7 cellular contexts compared by ENCODE assay signal in the genomic region with DNA sequence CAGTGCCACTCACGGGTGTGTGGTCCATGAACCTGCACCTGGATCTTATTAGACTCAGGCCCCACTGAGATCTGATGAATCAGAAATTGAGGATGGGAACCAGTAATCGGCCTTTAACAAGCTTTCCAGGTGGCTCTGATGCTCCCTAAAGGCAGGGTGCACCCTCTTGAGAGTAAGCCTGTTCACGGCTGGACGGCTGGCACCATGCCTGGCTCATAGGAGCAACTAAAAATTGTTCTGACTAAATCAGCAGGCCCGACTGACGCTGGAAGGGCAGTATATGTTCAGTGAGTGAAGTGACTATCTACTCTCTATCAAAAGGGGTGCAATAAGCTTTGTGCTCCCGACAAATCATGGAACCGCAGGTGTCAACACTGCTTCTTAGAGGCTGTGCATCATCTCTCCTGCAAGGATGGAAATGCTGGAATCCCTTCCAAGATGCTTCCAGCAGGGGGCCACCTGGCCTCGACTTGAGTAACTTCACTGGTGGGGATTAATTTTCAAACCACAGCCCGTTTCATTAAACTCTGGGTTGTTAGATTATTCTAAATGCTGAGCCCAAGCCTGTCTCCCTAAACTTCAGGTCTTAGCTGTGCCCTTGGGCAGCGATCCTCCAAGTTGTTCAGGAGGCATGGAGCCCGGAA. TPM values are rescaled to one million over a fixed set of nuclear protein-coding genes. Genes with fewer than 3 reads are reported as not detected.
DNase-seq lines count a peak whose midpoint lies in the region; ATAC-seq and TF ChIP-seq lines count a peak whose summit lies in the region.

No MANE protein-coding gene starts in this region.

- H3K36me3 Mint-ChIP-seq in GM23338 (ENCODE audit: low read depth): peaks cover 30% of the 10 kb centered on the region

- ATAC-seq in GM23338: peak; percentile 69

- no peaks in the 10 kb centered on the region for H3K79me2 ChIP-seq in GM23338 (replicated peaks; ENCODE audit: insufficient read depth)
- H3K79me2 ChIP-seq in Karpas-422 (ENCODE audit: low read length): peaks cover 12% of the 10 kb centered on the region

- H3K9me3 Mint-ChIP-seq in GM23338: no peaks in the 10 kb centered on the region

- no peaks in the 10 kb centered on the region for H3K9me3 ChIP-seq in Karpas-422 (ENCODE audit: low read length)

- TF ChIP-seq CTCF in GM23338 (conservative IDR thresholded peaks at IDR 0.05; ENCODE audit: low read depth in 2 of 2) (peak; percentile 64 to 67), fibroblast of pulmonary artery (IDR thresholded peaks at IDR 0.05; ENCODE audit: low read length, missing control alignments) (peak; percentile 77)

- H4K20me1 ChIP-seq in GM23338 (replicated peaks; ENCODE audit: insufficient read depth): peaks cover 5% of the 10 kb centered on the region
- H4K20me1 ChIP-seq in Karpas-422 (ENCODE audit: insufficient read depth, low read depth, low read length): no peaks in the 10 kb centered on the region

- DNase-seq in GM23338 (ENCODE audit: low spot score) (peak; percentile 76), NCI-H69 (lab: John Stamatoyannopoulos, UW) (peak; percentile 75), fibroblast of pulmonary artery (ENCODE audit: low read depth) (peak; percentile 60), skeletal muscle cell (ENCODE audit: low read depth) (peak; percentile 12), GM19238 (ENCODE audit: insufficient read length, low spot score) (no peak), Karpas-422 (no peak)
- no peak for DNase-seq in activated T-cell treated with anti-CD3 and anti-CD28 coated beads, Interleukin-2, amount 50 U/mL, for 48 hours

- H3K4me1 Mint-ChIP-seq in GM23338: peaks cover 5% of the 10 kb centered on the region; the same call in 1 of the 3 replicates

- H2AFZ ChIP-seq in GM23338 (no peak overlapping the region), Karpas-422 (ENCODE audit: low read length) (no peak overlapping the region)

- no peak overlapping the region for H3K27ac ChIP-seq in GM23338 (ENCODE audit: low read depth)
- no peak overlapping the region for H3K27ac ChIP-seq in Karpas-422 (ENCODE audit: low read length)

- no peak overlapping the region for H3K4me2 ChIP-seq in GM23338
- no peak overlapping the region for H3K4me2 ChIP-seq in Karpas-422 (ENCODE audit: low read depth, low read length, poor library complexity, severe bottlenecking)

- no peaks in the 10 kb centered on the region for H3K4me1 ChIP-seq in GM23338 (ENCODE audit: insufficient read depth)
- no peaks in the 10 kb centered on the region for H3K4me1 ChIP-seq in Karpas-422 (ENCODE audit: low read length)

- no peak overlapping the region for H3K9ac ChIP-seq in Karpas-422 (ENCODE audit: low read length)

- H3K27ac Mint-ChIP-seq in GM23338: no peak overlapping the region

- 0 out of 2 replicates have a peak, but pooled peaks cover 4% of the 10 kb centered on the region for H3F3A ChIP-seq in GM23338 (replicated peaks; ENCODE audit: low read depth)

- no peaks in the 10 kb centered on the region for H3K27me3 ChIP-seq in GM23338 (ENCODE audit: insufficient read depth)
- no peaks in the 10 kb centered on the region for H3K27me3 ChIP-seq in Karpas-422 (ENCODE audit: low read length)

- H3K36me3 ChIP-seq in GM23338 (ENCODE audit: insufficient read depth) (no peaks in the 10 kb centered on the region), Karpas-422 (ENCODE audit: insufficient read depth, low read length) (peaks cover 9% of the 10 kb centered on the region; the same call in 1 of the 2 replicates)

- H3K4me3 ChIP-seq in GM23338: no peak overlapping the region
- H3K4me3 ChIP-seq in fibroblast of pulmonary artery (replicated peaks; ENCODE audit: low read depth, low read length): no peak overlapping the region
- no peak overlapping the region for H3K4me3 ChIP-seq in skeletal muscle cell (ENCODE audit: low read depth, low read length)
- H3K4me3 ChIP-seq in Karpas-422 (ENCODE audit: low read length): no peak overlapping the region

- H3K4me3 Mint-ChIP-seq in GM23338: no peak overlapping the region

- no peaks in the 10 kb centered on the region for H3K9me2 ChIP-seq in GM23338 (ENCODE audit: insufficient read depth)
- H3K9me2 ChIP-seq in Karpas-422 (replicated peaks; ENCODE audit: insufficient read depth, low read length): no peaks in the 10 kb centered on the region

- H3K27me3 Mint-ChIP-seq in GM23338 (ENCODE audit: insufficient read depth, low read depth, poor library complexity): peaks cover 7% of the 10 kb centered on the region

TF ChIP-seq in GM23338, 12 proteins besides CTCF, POLR2A, EP300 and RAD21 (continues in another document):
- TF ChIP-seq NANOG (IDR thresholded peaks at IDR 0.05; ENCODE audit: borderline replicate concordance) (no peak), POLR2AphosphoS5 (IDR thresholded peaks at IDR 0.05; ENCODE audit: low read depth) (no peak), STAT1 (IDR thresholded peaks at IDR 0.05; ENCODE audit: unreplicated experiment) (no peak), EZH2phosphoT487 (IDR thresholded peaks at IDR 0.05; ENCODE audit: unreplicated experiment) (no peak), ZNF331 (CRISPR knock-in tag; IDR thresholded peaks at IDR 0.05; ENCODE audit: low read depth) (no peak)
- TF ChIP-seq, protein P1, sequence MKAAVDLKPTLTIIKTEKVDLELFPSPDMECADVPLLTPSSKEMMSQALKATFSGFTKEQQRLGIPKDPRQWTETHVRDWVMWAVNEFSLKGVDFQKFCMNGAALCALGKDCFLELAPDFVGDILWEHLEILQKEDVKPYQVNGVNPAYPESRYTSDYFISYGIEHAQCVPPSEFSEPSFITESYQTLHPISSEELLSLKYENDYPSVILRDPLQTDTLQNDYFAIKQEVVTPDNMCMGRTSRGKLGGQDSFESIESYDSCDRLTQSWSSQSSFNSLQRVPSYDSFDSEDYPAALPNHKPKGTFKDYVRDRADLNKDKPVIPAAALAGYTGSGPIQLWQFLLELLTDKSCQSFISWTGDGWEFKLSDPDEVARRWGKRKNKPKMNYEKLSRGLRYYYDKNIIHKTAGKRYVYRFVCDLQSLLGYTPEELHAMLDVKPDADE (IDR thresholded peaks at IDR 0.05): no peak
- TF ChIP-seq, protein P2, sequence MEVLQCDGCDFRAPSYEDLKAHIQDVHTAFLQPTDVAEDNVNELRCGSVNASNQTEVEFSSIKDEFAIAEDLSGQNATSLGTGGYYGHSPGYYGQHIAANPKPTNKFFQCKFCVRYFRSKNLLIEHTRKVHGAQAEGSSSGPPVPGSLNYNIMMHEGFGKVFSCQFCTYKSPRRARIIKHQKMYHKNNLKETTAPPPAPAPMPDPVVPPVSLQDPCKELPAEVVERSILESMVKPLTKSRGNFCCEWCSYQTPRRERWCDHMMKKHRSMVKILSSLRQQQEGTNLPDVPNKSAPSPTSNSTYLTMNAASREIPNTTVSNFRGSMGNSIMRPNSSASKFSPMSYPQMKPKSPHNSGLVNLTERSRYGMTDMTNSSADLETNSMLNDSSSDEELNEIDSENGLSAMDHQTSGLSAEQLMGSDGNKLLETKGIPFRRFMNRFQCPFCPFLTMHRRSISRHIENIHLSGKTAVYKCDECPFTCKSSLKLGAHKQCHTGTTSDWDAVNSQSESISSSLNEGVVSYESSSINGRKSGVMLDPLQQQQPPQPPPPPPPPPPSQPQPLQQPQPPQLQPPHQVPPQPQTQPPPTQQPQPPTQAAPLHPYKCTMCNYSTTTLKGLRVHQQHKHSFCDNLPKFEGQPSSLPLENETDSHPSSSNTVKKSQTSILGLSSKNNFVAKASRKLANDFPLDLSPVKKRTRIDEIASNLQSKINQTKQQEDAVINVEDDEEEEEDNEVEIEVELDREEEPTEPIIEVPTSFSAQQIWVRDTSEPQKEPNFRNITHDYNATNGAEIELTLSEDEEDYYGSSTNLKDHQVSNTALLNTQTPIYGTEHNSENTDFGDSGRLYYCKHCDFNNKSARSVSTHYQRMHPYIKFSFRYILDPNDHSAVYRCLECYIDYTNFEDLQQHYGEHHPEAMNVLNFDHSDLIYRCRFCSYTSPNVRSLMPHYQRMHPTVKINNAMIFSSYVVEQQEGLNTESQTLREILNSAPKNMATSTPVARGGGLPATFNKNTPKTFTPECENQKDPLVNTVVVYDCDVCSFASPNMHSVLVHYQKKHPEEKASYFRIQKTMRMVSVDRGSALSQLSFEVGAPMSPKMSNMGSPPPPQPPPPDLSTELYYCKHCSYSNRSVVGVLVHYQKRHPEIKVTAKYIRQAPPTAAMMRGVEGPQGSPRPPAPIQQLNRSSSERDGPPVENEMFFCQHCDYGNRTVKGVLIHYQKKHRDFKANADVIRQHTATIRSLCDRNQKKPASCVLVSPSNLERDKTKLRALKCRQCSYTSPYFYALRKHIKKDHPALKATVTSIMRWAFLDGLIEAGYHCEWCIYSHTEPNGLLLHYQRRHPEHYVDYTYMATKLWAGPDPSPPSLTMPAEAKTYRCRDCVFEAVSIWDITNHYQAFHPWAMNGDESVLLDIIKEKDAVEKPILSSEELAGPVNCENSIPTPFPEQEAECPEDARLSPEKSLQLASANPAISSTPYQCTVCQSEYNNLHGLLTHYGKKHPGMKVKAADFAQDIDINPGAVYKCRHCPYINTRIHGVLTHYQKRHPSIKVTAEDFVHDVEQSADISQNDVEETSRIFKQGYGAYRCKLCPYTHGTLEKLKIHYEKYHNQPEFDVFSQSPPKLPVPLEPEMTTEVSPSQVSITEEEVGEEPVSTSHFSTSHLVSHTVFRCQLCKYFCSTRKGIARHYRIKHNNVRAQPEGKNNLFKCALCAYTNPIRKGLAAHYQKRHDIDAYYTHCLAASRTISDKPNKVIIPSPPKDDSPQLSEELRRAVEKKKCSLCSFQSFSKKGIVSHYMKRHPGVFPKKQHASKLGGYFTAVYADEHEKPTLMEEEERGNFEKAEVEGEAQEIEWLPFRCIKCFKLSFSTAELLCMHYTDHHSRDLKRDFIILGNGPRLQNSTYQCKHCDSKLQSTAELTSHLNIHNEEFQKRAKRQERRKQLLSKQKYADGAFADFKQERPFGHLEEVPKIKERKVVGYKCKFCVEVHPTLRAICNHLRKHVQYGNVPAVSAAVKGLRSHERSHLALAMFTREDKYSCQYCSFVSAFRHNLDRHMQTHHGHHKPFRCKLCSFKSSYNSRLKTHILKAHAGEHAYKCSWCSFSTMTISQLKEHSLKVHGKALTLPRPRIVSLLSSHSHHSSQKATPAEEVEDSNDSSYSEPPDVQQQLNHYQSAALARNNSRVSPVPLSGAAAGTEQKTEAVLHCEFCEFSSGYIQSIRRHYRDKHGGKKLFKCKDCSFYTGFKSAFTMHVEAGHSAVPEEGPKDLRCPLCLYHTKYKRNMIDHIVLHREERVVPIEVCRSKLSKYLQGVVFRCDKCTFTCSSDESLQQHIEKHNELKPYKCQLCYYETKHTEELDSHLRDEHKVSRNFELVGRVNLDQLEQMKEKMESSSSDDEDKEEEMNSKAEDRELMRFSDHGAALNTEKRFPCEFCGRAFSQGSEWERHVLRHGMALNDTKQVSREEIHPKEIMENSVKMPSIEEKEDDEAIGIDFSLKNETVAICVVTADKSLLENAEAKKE (CRISPR knock-in tag; IDR thresholded peaks at IDR 0.05): no peak

RNA-seq across cellular contexts. Expression of a gene that starts 28.4 kb away (rescaled TPM):
- total RNA-seq in GM23338 (2014; rRNA removed; shearing (Covaris generic)): 37.9 and 50.0 TPM in 2 replicates
- 16.0 and 21.9 TPM in 2 replicates for polyA plus RNA-seq in GM23338 (2016; fragmentation: Nextera tagmentation; extraction: Ambion mirVana)
- total RNA-seq in Karpas-422 (2014; rRNA removed; shearing (Covaris generic); ENCODE audit: low replicate concordance): 62.7 and 66.7 TPM in 2 replicates

RNA-seq across cellular contexts. Expression of a gene that starts 57.6 kb away (rescaled TPM):
- 0.24 and 1.1 TPM in 2 replicates for total RNA-seq in GM23338 (2014; rRNA removed; shearing (Covaris generic))
- polyA plus RNA-seq in GM23338 (2016; fragmentation: Nextera tagmentation; extraction: Ambion mirVana): 0.61 and 1.0 TPM in 2 replicates
- 8.8 and 12.4 TPM in 2 replicates for total RNA-seq in Karpas-422 (2014; rRNA removed; shearing (Covaris generic); ENCODE audit: low replicate concordance)

Comparison
In these comparisons a context has a peak if more than half of its experiments do, and no peak if none do; other contexts are left out.
1. DNase-seq: peak in GM23338 (single experiment), NCI-H69 (single experiment), fibroblast of pulmonary artery (single experiment) and skeletal muscle cell (single experiment); none in GM19238 (single experiment), Karpas-422 (single experiment) and activated T-cell treated with anti-CD3 and anti-CD28 coated beads, Interleukin-2, amount 50 U/mL, for 48 hours (0 of 2).